In genomic region chr10:113947138-113948011, GRCh38 we compare ENCODE assay signal across 1 cellular context.
TF ChIP-seq lines count a peak whose summit lies in the region.

No MANE protein-coding gene starts in this region.

TF ChIP-seq in SK-N-SH treated with all-trans-retinoic acid at 6 μM for 48 hours, 23 proteins besides CTCF, POLR2A, EP300 and RAD21 (continued from another document):
- TF ChIP-seq CSRNP3 (CRISPR knock-in tag; IDR thresholded peaks at IDR 0.05), result no peak
- no peak for TF ChIP-seq GLIS3 (CRISPR knock-in tag; IDR thresholded peaks at IDR 0.05)
- TF ChIP-seq ZC3H10 (CRISPR knock-in tag; IDR thresholded peaks at IDR 0.05), result no peak
- no peak for TF ChIP-seq RARB (CRISPR knock-in tag; IDR thresholded peaks at IDR 0.05)
- no peak for TF ChIP-seq TOX (CRISPR knock-in tag; IDR thresholded peaks at IDR 0.05; ENCODE audit: borderline replicate concordance)
- TF ChIP-seq CREB5 (CRISPR knock-in tag; IDR thresholded peaks at IDR 0.05; ENCODE audit: low read depth), result no peak
- no peak for TF ChIP-seq BACH2 (CRISPR knock-in tag; IDR thresholded peaks at IDR 0.05; ENCODE audit: borderline replicate concordance)
- TF ChIP-seq OSR1 (CRISPR knock-in tag; IDR thresholded peaks at IDR 0.05), result no peak
- TF ChIP-seq TSHZ2 (CRISPR knock-in tag; IDR thresholded peaks at IDR 0.05), result no peak
- TF ChIP-seq ZFP3 (CRISPR knock-in tag; IDR thresholded peaks at IDR 0.05), result no peak
- TF ChIP-seq ZFP30 (CRISPR knock-in tag; IDR thresholded peaks at IDR 0.05), result no peak
- no peak for TF ChIP-seq ARNTL (CRISPR knock-in tag; IDR thresholded peaks at IDR 0.05; ENCODE audit: borderline replicate concordance, low read depth)
- no peak for TF ChIP-seq ISL1 (CRISPR knock-in tag; IDR thresholded peaks at IDR 0.05)
- TF ChIP-seq ZNF8 (CRISPR knock-in tag; IDR thresholded peaks at IDR 0.05), result no peak
TF ChIP-seq in SK-N-SH treated with all-trans-retinoic acid at 6 μM for 48 hours: peak in this region for 0.
